ENCODE assay signal across 12 cellular contexts in genomic region chr16:23072084-23072599, GRCh38.
DNase-seq lines count a peak whose midpoint lies in the region; ATAC-seq and TF ChIP-seq lines count a peak whose summit lies in the region.
"Had no signal": no experiment of that assay in that cellular context is flagged by ENCODE, and none has a peak within 500 bp of the region (broad histone marks: within the 10 kb centered on the region; RNA-seq: fewer than 3 reads in every experiment).

No MANE protein-coding gene starts in this region.

- no peaks in the 10 kb centered on the region for H3K4me1 Mint-ChIP-seq in CD8-positive, alpha-beta memory T cell

- peak overlapping the region in 1 of 8 donors; percentile 70 for H3K27ac Mint-ChIP-seq in CD8-positive, alpha-beta memory T cell

- in situ Hi-C loops in astrocyte of the spinal cord (cut with HindIII; ENCODE audit: low sequenced_read_pairs): no loop called here

- H3K4me3 ChIP-seq in astrocyte of the spinal cord (ENCODE audit: low read depth, low read length) (no peak overlapping the region), right atrium auricular region (no peak overlapping the region), A673 (ENCODE audit: low read depth, low read length, poor library complexity, severe bottlenecking) (no peak overlapping the region), spleen (no peak overlapping the region)
- H3K4me3 ChIP-seq in CD8-positive, alpha-beta memory T cell (ENCODE audit: low read length): no peak overlapping the region

- peak; percentile 40 for DNase-seq in COLO829 (ENCODE audit: low spot score)
- DNase-seq in astrocyte of the spinal cord (ENCODE audit: low read depth, low spot score): peak; percentile 86
- peak; percentile 84 for DNase-seq in right atrium auricular region (ENCODE audit: low spot score)
- DNase-seq in sciatic nerve (ENCODE audit: low spot score): peak; percentile 85
- no peak for DNase-seq in RPMI8226
- DNase-seq in A673 (ENCODE audit: low spot score): no peak
- DNase-seq in spleen: no peak
- DNase-seq in CD8-positive, alpha-beta memory T cell: no peak
- DNase-seq: activated CD4-positive, alpha-beta T cell treated with anti-CD3 and anti-CD28 coated beads, Interleukin-2, amount 50 U/mL, for 1 hour; cortex of kidney; DMS153; NCI-H82 had no signal

- peaks cover 0 to 53% of the 10 kb centered on the region in 2 donors for H3K4me1 ChIP-seq in right atrium auricular region
- no peaks in the 10 kb centered on the region for H3K4me1 ChIP-seq in A673 (ENCODE audit: insufficient read depth, low read length, poor library complexity, severe bottlenecking)
- H3K4me1 ChIP-seq in spleen: peaks cover 0 to 34% (median 14%) of the 10 kb centered on the region in 6 donors
- no peaks in the 10 kb centered on the region for H3K4me1 ChIP-seq in CD8-positive, alpha-beta memory T cell (ENCODE audit: insufficient read depth, low read length)

- peak; percentile 90 for ATAC-seq in sciatic nerve

- 59 to 78% (median 72%) methylated on average over 13 of the region's 13 CpGs for WGBS in spleen, 5 donors

- TF ChIP-seq CTCF in astrocyte of the spinal cord (IDR thresholded peaks at IDR 0.05; ENCODE audit: low read depth, low read length) (no peak), right atrium auricular region (IDR thresholded peaks at IDR 0.05) (no peak), A673 (conservative IDR thresholded peaks at IDR 0.05; ENCODE audit: low read depth, low read length) (no peak), spleen (IDR thresholded peaks at IDR 0.05 in 8 of 11, conservative IDR thresholded peaks at IDR 0.05 in 3 of 11) (no peak)

- CTCF ChIA-PET in A673 (lab: Charles Lee): no interaction called here
- CTCF ChIA-PET in CD8-positive, alpha-beta memory T cell (lab: Charles Lee): no interaction called here

- BruUV-seq in A673 (replicated peaks; lab: Mats Ljungman, UMichigan): no TSS peak

- no peak overlapping the region for H3K4me3 Mint-ChIP-seq in CD8-positive, alpha-beta memory T cell

- no peaks in the 10 kb centered on the region for H3K27me3 Mint-ChIP-seq in CD8-positive, alpha-beta memory T cell

- POLR2A ChIA-PET in A673 (lab: Charles Lee; ENCODE audit: low non-redundant PET): interaction anchor here (0.6 kb wide), 1 partner anchor 114 kb away, joined by 4 read pairs; no protein-coding TSS in a partner anchor
- POLR2A ChIA-PET in CD8-positive, alpha-beta memory T cell (lab: Charles Lee): no interaction called here

- no peaks in the 10 kb centered on the region for H3K27me3 ChIP-seq in right atrium auricular region
- no peaks in the 10 kb centered on the region for H3K27me3 ChIP-seq in A673 (replicated peaks; ENCODE audit: insufficient read depth, low read depth, low read length, poor library complexity)
- H3K27me3 ChIP-seq in spleen (replicated peaks in 1 of 7): no peaks in the 10 kb centered on the region
- H3K27me3 ChIP-seq in CD8-positive, alpha-beta memory T cell (ENCODE audit: insufficient read depth, low read length, poor library complexity, severe bottlenecking): no peaks in the 10 kb centered on the region

- peaks cover 50% of the 10 kb centered on the region for H3K36me3 ChIP-seq in right atrium auricular region
- peaks cover 59% of the 10 kb centered on the region for H3K36me3 ChIP-seq in A673 (ENCODE audit: insufficient read depth, low read length, poor library complexity, severe bottlenecking)
- peaks cover 0 to 83% (median 30%) of the 10 kb centered on the region in 6 donors for H3K36me3 ChIP-seq in spleen
- H3K36me3 ChIP-seq in CD8-positive, alpha-beta memory T cell (ENCODE audit: insufficient read depth, low read length): no peaks in the 10 kb centered on the region

- H3K9me3 Mint-ChIP-seq in CD8-positive, alpha-beta memory T cell: no peaks in the 10 kb centered on the region

- peaks cover 6 to 69% (median 13%) of the 10 kb centered on the region in 3 donors for H3K36me3 Mint-ChIP-seq in CD8-positive, alpha-beta memory T cell

- TF ChIP-seq POLR2A in spleen (IDR thresholded peaks at IDR 0.05): no peak

- H3K27ac ChIP-seq in right atrium auricular region (peak overlapping the region; percentile 65 to 71), A673 (ENCODE audit: low read depth, low read length, poor library complexity, severe bottlenecking) (no peak overlapping the region), spleen (peak overlapping the region in 4 of 8 donors; percentile 4 to 41 (median 6))
- H3K27ac ChIP-seq in CD8-positive, alpha-beta memory T cell (ENCODE audit: low read depth, low read length): no peak overlapping the region

- intact Hi-C loops in sciatic nerve (cut with DNase I): loop anchor here (5.0 kb wide), 1 partner anchor 355 kb away; no protein-coding TSS in a partner anchor
- intact Hi-C loops in A673 (cut with micrococcal nuclease; ENCODE audit: unreplicated experiment): no loop called here
- intact Hi-C loops in spleen (cut with DNase I; ENCODE audit: low total_unique reads): no loop called here

- no peaks in the 10 kb centered on the region for H3K9me3 ChIP-seq in right atrium auricular region
- no peaks in the 10 kb centered on the region for H3K9me3 ChIP-seq in A673 (ENCODE audit: low read depth, low read length, poor library complexity, severe bottlenecking)
- no peaks in the 10 kb centered on the region for H3K9me3 ChIP-seq in spleen
- H3K9me3 ChIP-seq in CD8-positive, alpha-beta memory T cell (ENCODE audit: low read length): no peaks in the 10 kb centered on the region

Comparison
In these comparisons a context has a peak if more than half of its experiments do, and no peak if none do; other contexts are left out.
1. DNase-seq: peak in COLO829 (single experiment), astrocyte of the spinal cord (single experiment), right atrium auricular region (single experiment) and sciatic nerve (single experiment); none in RPMI8226 (single experiment), A673 (single experiment), spleen (single experiment) and CD8-positive, alpha-beta memory T cell (0 of 5).
2. H3K27ac ChIP-seq: peak in right atrium auricular region (2 of 2); none in A673 (single experiment) and CD8-positive, alpha-beta memory T cell (single experiment).